ENCODE assay signal across 16 cellular contexts in genomic region chr9:87763286-87763685, GRCh38. TPM values are rescaled to one million over a fixed set of nuclear protein-coding genes. Genes with fewer than 3 reads are reported as not detected.
DNase-seq lines count a peak whose midpoint lies in the region; ATAC-seq and TF ChIP-seq lines count a peak whose summit lies in the region.
"Had no signal": no experiment of that assay in that cellular context is flagged by ENCODE, and none has a peak within 500 bp of the region (broad histone marks: within the 10 kb centered on the region; RNA-seq: fewer than 3 reads in every experiment).

No MANE protein-coding gene starts in this region.

- H3K9me3 ChIP-seq in mammary epithelial cell (replicated peaks; ENCODE audit: insufficient read depth, low read length), result no peaks in the 10 kb centered on the region
- no peaks in the 10 kb centered on the region for H3K9me3 ChIP-seq in neural progenitor cell (ENCODE audit: low read depth)
- H3K9me3 ChIP-seq in gastrocnemius medialis, result no peaks in the 10 kb centered on the region

- peak overlapping the region; percentile 29 for H3K4me2 ChIP-seq in mammary epithelial cell (ENCODE audit: insufficient read depth, low read depth, low read length)
- no peak overlapping the region for H3K4me2 ChIP-seq in neural progenitor cell
- H3K4me2 ChIP-seq: BLaER1 treated with 17β-estradiol and CSF1 and Interleukin-3, amounts not matched to agents 10 nM and 100 nM had no signal

- H3K27me3 ChIP-seq in mammary epithelial cell (ENCODE audit: insufficient read depth, low read length), result no peaks in the 10 kb centered on the region
- no peaks in the 10 kb centered on the region for H3K27me3 ChIP-seq in neural progenitor cell
- H3K27me3 ChIP-seq in gastrocnemius medialis, result no peaks in the 10 kb centered on the region
- H3K27me3 ChIP-seq: BLaER1 treated with 17β-estradiol and CSF1 and Interleukin-3, amounts not matched to agents 10 nM and 100 nM had no signal

- peak; percentile 69 for ATAC-seq in esophagus mucosa
- ATAC-seq in HG02852 (IDR thresholded peaks at IDR 0.05; ENCODE audit: unreplicated experiment), result no peak
- ATAC-seq in gastrocnemius medialis, result no peak
- no peak for ATAC-seq in GM21360 (IDR thresholded peaks at IDR 0.05; ENCODE audit: unreplicated experiment)

- H3K9ac ChIP-seq in mammary epithelial cell (ENCODE audit: insufficient read depth, low read length) (no peak overlapping the region), neural progenitor cell (no peak overlapping the region)
- H3K9ac ChIP-seq: BLaER1 treated with 17β-estradiol and CSF1 and Interleukin-3, amounts not matched to agents 10 nM and 100 nM; GM23248 had no signal

- in situ Hi-C loops in mammary epithelial cell (cut with MboI; ENCODE audit: low sequenced_read_pairs in 2 of 2), result no loop called here
- in situ Hi-C loops in gastrocnemius medialis (cut with MboI; ENCODE audit: low sequenced_read_pairs in 4 of 4), result no loop called here

- H3K4me1 ChIP-seq in mammary epithelial cell (ENCODE audit: insufficient read depth, low read length), result peaks cover 40% of the 10 kb centered on the region
- peaks cover 23% of the 10 kb centered on the region for H3K4me1 ChIP-seq in neural progenitor cell
- H3K4me1 ChIP-seq in gastrocnemius medialis, result no peaks in the 10 kb centered on the region

- intact Hi-C loops in mammary epithelial cell (cut with micrococcal nuclease), result loop anchor here (1.0 to 2.0 kb wide), 2 partner anchors 11 to 36 kb away; partner anchors contain the start of gene CTSL
- intact Hi-C loops in gastrocnemius medialis (cut with DNase I; ENCODE audit: low total_unique reads), result no loop called here

- H2AFZ ChIP-seq in mammary epithelial cell (ENCODE audit: low read depth, low read length), result peak overlapping the region; percentile 47
- peak overlapping the region; percentile 2 for H2AFZ ChIP-seq in neural progenitor cell (replicated peaks)
- H2AFZ ChIP-seq: GM23248 had no signal

- WGBS in mammary epithelial cell (ENCODE audit: low coverage, missing lambda C conversion rate), result 20% methylated on average over 6 of the region's 6 CpGs

- H3K4me1 Mint-ChIP-seq in neural progenitor cell, result peaks cover 22% of the 10 kb centered on the region
- no peaks in the 10 kb centered on the region for H3K4me1 Mint-ChIP-seq in progenitor cell of endocrine pancreas (ENCODE audit: low read depth)

- H3K27ac Mint-ChIP-seq in neural progenitor cell, result peak overlapping the region; percentile 61
- H3K27ac Mint-ChIP-seq in progenitor cell of endocrine pancreas, result no peak overlapping the region
- H3K27ac Mint-ChIP-seq: CD4-positive, alpha-beta T cell; H9 had no signal

- H3K27ac ChIP-seq in mammary epithelial cell (ENCODE audit: insufficient read depth, low read depth, low read length) (peak overlapping the region; percentile 70), neural progenitor cell (no peak overlapping the region), gastrocnemius medialis (no peak overlapping the region)
- H3K27ac ChIP-seq: BLaER1 treated with 17β-estradiol and CSF1 and Interleukin-3, amounts not matched to agents 10 nM and 100 nM; GM23248; HL-60 had no signal

- H3K36me3 ChIP-seq in mammary epithelial cell (ENCODE audit: insufficient read depth, low read length) (no peaks in the 10 kb centered on the region), neural progenitor cell (no peaks in the 10 kb centered on the region), gastrocnemius medialis (no peaks in the 10 kb centered on the region)
- H3K36me3 ChIP-seq: BLaER1 treated with 17β-estradiol and CSF1 and Interleukin-3, amounts not matched to agents 10 nM and 100 nM had no signal

- dilution Hi-C loops in mammary epithelial cell (cut with HindIII; ENCODE audit: low sequenced_read_pairs), result no loop called here

- H3K79me2 ChIP-seq in mammary epithelial cell (ENCODE audit: insufficient read depth, low read length), result no peaks in the 10 kb centered on the region
- no peaks in the 10 kb centered on the region for H3K79me2 ChIP-seq in neural progenitor cell (ENCODE audit: low read depth)

- no peak for TF ChIP-seq POLR2A in gastrocnemius medialis (IDR thresholded peaks at IDR 0.05)

- H3K4me3 Mint-ChIP-seq in neural progenitor cell (no peak overlapping the region), progenitor cell of endocrine pancreas (ENCODE audit: low read depth) (no peak overlapping the region)
- H3K4me3 Mint-ChIP-seq: CD4-positive, alpha-beta T cell; H9 had no signal

- no TSS peak for BruUV-seq in mammary epithelial cell (replicated peaks; lab: Mats Ljungman, UMichigan)

- H3K36me3 Mint-ChIP-seq in neural progenitor cell, result no peaks in the 10 kb centered on the region
- peaks cover 5% of the 10 kb centered on the region for H3K36me3 Mint-ChIP-seq in progenitor cell of endocrine pancreas (ENCODE audit: insufficient read depth)

- H3K4me3 ChIP-seq in mammary epithelial cell (replicated peaks in 1 of 3; ENCODE audit: insufficient read depth in 1 of 3, low read depth in 2 of 3, low read length in 3 of 3) (no peak overlapping the region), neural progenitor cell (no peak overlapping the region), gastrocnemius medialis (no peak overlapping the region)
- H3K4me3 ChIP-seq: BLaER1 treated with 17β-estradiol and CSF1 and Interleukin-3, amounts not matched to agents 10 nM and 100 nM; GM23248 had no signal

- H3K27me3 Mint-ChIP-seq in neural progenitor cell (ENCODE audit: insufficient read depth, low read depth) (peaks cover 7% of the 10 kb centered on the region), progenitor cell of endocrine pancreas (peaks cover 2% of the 10 kb centered on the region)
- H3K27me3 Mint-ChIP-seq: CD4-positive, alpha-beta T cell had no signal

- H4K20me1 ChIP-seq in mammary epithelial cell (ENCODE audit: insufficient read depth, low read length), result no peaks in the 10 kb centered on the region
- no peaks in the 10 kb centered on the region for H4K20me1 ChIP-seq in neural progenitor cell (ENCODE audit: low read depth)
- H4K20me1 ChIP-seq: BLaER1 treated with 17β-estradiol and CSF1 and Interleukin-3, amounts not matched to agents 10 nM and 100 nM had no signal

- peaks cover 22% of the 10 kb centered on the region for H3F3A ChIP-seq in neural progenitor cell (ENCODE audit: low read depth)

- no peak for TF ChIP-seq CTCF in mammary epithelial cell (conservative IDR thresholded peaks at IDR 0.05 in 1 of 2, IDR thresholded peaks at IDR 0.05 in 1 of 2; ENCODE audit: extremely low read depth in 1 of 2, insufficient read depth in 1 of 2, low read depth in 1 of 2, low read length in 2 of 2)
- TF ChIP-seq CTCF in neural progenitor cell (IDR thresholded peaks at IDR 0.05), result no peak
- no peak for TF ChIP-seq CTCF in gastrocnemius medialis (IDR thresholded peaks at IDR 0.05 in 4 of 5, conservative IDR thresholded peaks at IDR 0.05 in 1 of 5)
- TF ChIP-seq CTCF in progenitor cell of endocrine pancreas (IDR thresholded peaks at IDR 0.05; ENCODE audit: unreplicated experiment), result no peak

- DNase-seq in HPDE6-E6E7 (ENCODE audit: extremely low spot score) (peak; percentile 74), mammary epithelial cell (peak; percentile 90), neural progenitor cell (ENCODE audit: low spot score) (no peak), gastrocnemius medialis (no peak), progenitor cell of endocrine pancreas (ENCODE audit: low spot score, unreplicated experiment) (no peak)
- DNase-seq: ACHN; Calu3; CD4-positive, alpha-beta T cell; DMS 273 treated with DMSO at 0.1 percent for 48 hours; GM23248; H9 had no signal

- CTCF ChIA-PET in mammary epithelial cell (lab: Charles Lee; ENCODE audit: low non-redundant PET), result no interaction called here

- H3K9me3 Mint-ChIP-seq in neural progenitor cell, result peaks cover 11% of the 10 kb centered on the region
- H3K9me3 Mint-ChIP-seq in progenitor cell of endocrine pancreas (ENCODE audit: low read depth), result peaks cover 13% of the 10 kb centered on the region
- H3K9me3 Mint-ChIP-seq: CD4-positive, alpha-beta T cell had no signal

RNA-seq across cellular contexts. Expression of gene CTSL, which starts 37.4 kb away (rescaled TPM):
- 100 to 1,000 TPM in 1 of 2 donors, 10 to 100 TPM in 1; 38.8 to 109 TPM for total RNA-seq in mammary epithelial cell
- 131 TPM for polyA plus RNA-seq in mammary epithelial cell
- polyA minus RNA-seq in mammary epithelial cell, result 24.0 TPM
- total RNA-seq in esophagus mucosa, result 35.0 TPM
- total RNA-seq in neural progenitor cell (ENCODE audit: low replicate concordance), result 35.9 and 37.6 TPM in 2 replicates
- 100 to 1,000 TPM in 1 of 4 donors, 10 to 100 TPM in 3; 37.3 to 110 (median 56.8) TPM for total RNA-seq in gastrocnemius medialis
- 38.6 and 47.5 TPM in 2 replicates for total RNA-seq in progenitor cell of endocrine pancreas

Comparison
In these comparisons a context has a peak if more than half of its experiments do, and no peak if none do; other contexts are left out.
1. DNase-seq: peak in HPDE6-E6E7 (single experiment) and mammary epithelial cell (single experiment); none in neural progenitor cell (single experiment), gastrocnemius medialis (0 of 2) and progenitor cell of endocrine pancreas (single experiment).